ENCODE assay signal across 9 cellular contexts in genomic region chr21:45972353-45972715, GRCh38. TPM values are rescaled to one million over a fixed set of nuclear protein-coding genes. Genes with fewer than 3 reads are reported as not detected.
A peak's percentile ranks its signal among the peaks of the same experiment; 100 is the strongest.
DNase-seq lines count a peak whose midpoint lies in the region; ATAC-seq and TF ChIP-seq lines count a peak whose summit lies in the region.
"Had no signal": no experiment of that assay in that cellular context is flagged by ENCODE, and none has a peak within 500 bp of the region (broad histone marks: within the 10 kb centered on the region; RNA-seq: fewer than 3 reads in every experiment).

No MANE protein-coding gene starts in this region.

- peak overlapping the region in 4 of 5 donors; percentile 51 to 93 (median 72) for H3K27ac ChIP-seq in adrenal gland
- H3K27ac ChIP-seq in skeletal muscle tissue (ENCODE audit: low read depth, low read length): peak overlapping the region; percentile 88

- peaks cover 15% of the 10 kb centered on the region; the same call in 1 of the 2 replicates for H3K4me1 ChIP-seq in ES-I3 (ENCODE audit: insufficient read depth, low read length)
- H3K4me1 ChIP-seq in adrenal gland (replicated peaks in 1 of 2): peaks cover 13 to 33% of the 10 kb centered on the region in 2 donors
- H3K4me1 ChIP-seq in skeletal muscle tissue (ENCODE audit: control insufficient read depth in 3 of 3, insufficient read depth in 3 of 3, low read length in 3 of 3): peaks cover 34 to 44% (median 38%) of the 10 kb centered on the region in 3 donors

- ATAC-seq in GM21360 (IDR thresholded peaks at IDR 0.05; ENCODE audit: unreplicated experiment): no peak

- 51 to 55% (median 54%) methylated on average over 13 to 19 of the region's 19 CpGs for WGBS in adrenal gland, 4 donors

- H3K9ac ChIP-seq in ES-I3 (ENCODE audit: low read depth, low read length): peak overlapping the region; percentile 76
- peak overlapping the region in 2 of 3 donors; percentile 63 to 79 for H3K9ac ChIP-seq in skeletal muscle tissue (ENCODE audit: low read depth in 1 of 3, low read length in 3 of 3)

- TF ChIP-seq CTCF in adrenal gland (IDR thresholded peaks at IDR 0.05): no peak

- H3K4me3 ChIP-seq in adrenal gland: no peak overlapping the region
- peak overlapping the region; percentile 66 for H3K4me3 ChIP-seq in iPS-18c (ENCODE audit: insufficient read depth, low read depth, low read length)
- H3K4me3 ChIP-seq in skeletal muscle tissue (ENCODE audit: low read length in 3 of 3): no peak overlapping the region

- DNase-seq in adrenal gland (no peak), GDM1 (lab: John Stamatoyannopoulos, UW) (no peak), NCI-H1048 (lab: John Stamatoyannopoulos, UW) (no peak), NCI-H1436 treated with DMSO at 0.1 percent for 48 hours (lab: John Stamatoyannopoulos, UW) (no peak)
- DNase-seq: GF-D8 had no signal

- no peaks in the 10 kb centered on the region for H3K9me3 ChIP-seq in ES-I3 (ENCODE audit: control insufficient read depth, insufficient read depth, low read length)
- no peaks in the 10 kb centered on the region for H3K9me3 ChIP-seq in adrenal gland (replicated peaks in 1 of 3)
- H3K9me3 ChIP-seq in iPS-18c (ENCODE audit: control insufficient read depth, insufficient read depth, low read length): no peaks in the 10 kb centered on the region
- H3K9me3 ChIP-seq in skeletal muscle tissue (ENCODE audit: control insufficient read depth in 3 of 3, low read length in 3 of 3): no peaks in the 10 kb centered on the region

- H3K27me3 ChIP-seq in adrenal gland (no peaks in the 10 kb centered on the region), skeletal muscle tissue (ENCODE audit: control insufficient read depth in 3 of 3, insufficient read depth in 3 of 3, low read length in 3 of 3) (peaks cover 20 to 34% (median 22%) of the 10 kb centered on the region in 3 donors)

- no peaks in the 10 kb centered on the region for H3K36me3 ChIP-seq in ES-I3 (ENCODE audit: insufficient read depth, low read length)
- H3K36me3 ChIP-seq in adrenal gland (replicated peaks in 1 of 2): no peaks in the 10 kb centered on the region
- no peaks in the 10 kb centered on the region for H3K36me3 ChIP-seq in skeletal muscle tissue (ENCODE audit: control insufficient read depth in 3 of 3, insufficient read depth in 3 of 3, low read length in 3 of 3)

- intact Hi-C loops in adrenal gland (cut with DNase I): loop anchor here in 1 of 2 donors (10.0 kb wide), 1 partner anchor 122 kb away; the partner anchor contains the start of gene COL6A2

- TF ChIP-seq POLR2A in adrenal gland (IDR thresholded peaks at IDR 0.05): no peak

RNA-seq across cellular contexts. Expression of gene COL6A1, which starts 9.2 kb away (rescaled TPM):
- 100 to 1,000 TPM in 7 of 8 donors, 10 to 100 TPM in 1; 70.4 to 362 (median 151) TPM for total RNA-seq in adrenal gland
- polyA plus RNA-seq in adrenal gland: 100 to 1,000 TPM in 2 of 3 donors, 10 to 100 TPM in 1; 22.3 to 490 (median 341) TPM
- 270 TPM for total RNA-seq in skeletal muscle tissue
